8 cellular contexts compared by ENCODE assay signal in the genomic region with DNA sequence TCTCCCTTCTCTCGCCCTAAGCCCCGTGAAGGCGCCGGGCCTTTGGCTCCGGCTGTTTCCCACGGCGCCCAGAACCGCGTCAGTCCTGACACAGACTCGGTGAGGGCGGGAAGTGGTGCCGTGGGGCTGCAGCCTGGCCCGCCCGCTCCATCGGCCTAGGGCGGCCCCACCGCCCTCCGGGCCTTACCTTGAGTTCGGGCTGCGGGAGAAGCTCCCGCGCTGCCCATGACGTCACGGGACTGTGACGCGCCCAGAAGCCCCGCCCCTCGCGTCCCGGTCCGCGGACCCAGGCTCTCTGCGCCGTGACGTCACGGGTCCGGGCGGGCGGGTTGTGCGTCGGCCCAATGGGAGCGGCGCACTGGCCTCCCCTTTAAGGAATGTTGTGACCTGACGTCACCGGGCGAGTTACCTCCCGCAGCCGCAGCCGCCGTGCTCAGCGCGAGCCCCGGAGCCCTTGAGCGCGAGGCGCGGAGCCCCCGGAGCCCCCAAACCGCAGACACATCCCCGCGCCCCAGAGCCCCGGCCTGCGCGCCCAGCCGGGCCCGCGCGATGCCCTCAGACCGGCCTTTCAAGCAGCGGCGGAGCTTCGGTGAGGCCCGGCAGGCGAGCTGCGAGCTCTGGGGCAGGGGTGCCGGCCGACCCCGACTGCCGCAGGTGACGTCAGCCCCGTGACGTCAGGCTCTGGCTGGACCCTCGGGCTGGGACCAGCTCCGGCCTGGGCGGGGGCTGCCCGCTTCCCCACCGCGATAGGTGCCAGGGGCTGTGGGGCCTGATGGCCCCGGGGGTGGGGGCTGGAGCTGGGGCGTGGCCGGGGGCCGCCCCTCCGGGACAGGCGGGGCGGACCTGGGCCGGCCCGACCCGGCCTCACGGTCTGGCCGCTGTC. TPM values are rescaled to one million over a fixed set of nuclear protein-coding genes. Genes with fewer than 3 reads are reported as not detected.
A peak's percentile ranks its signal among the peaks of the same experiment; 100 is the strongest.
DNase-seq lines count a peak whose midpoint lies in the region; ATAC-seq, FAIRE-seq and TF ChIP-seq lines count a peak whose summit lies in the region.

A gene (plus strand): TSS at position 399 of the 883 bp plus-strand sequence. CDS start 151 bp downstream, at position 550.

- H3K4me2 ChIP-seq in keratinocyte (ENCODE audit: control insufficient read depth, extremely low read depth, insufficient read depth, low read depth, low read length): peak within 1 kb of the TSS; percentile 72

- peak within 1 kb of the TSS; percentile 69 for H2AFZ ChIP-seq in keratinocyte (ENCODE audit: control insufficient read depth, low read length)

- H3K9me3 ChIP-seq in keratinocyte (ENCODE audit: control insufficient read depth, low read depth, low read length) (no peaks in the 10 kb centered on the region), spleen (no peaks in the 10 kb centered on the region)

- ATAC-seq in GM21619 (IDR thresholded peaks at IDR 0.05; ENCODE audit: unreplicated experiment): no peak

- TF ChIP-seq CTCF in keratinocyte (optimal IDR thresholded peaks at IDR 0.05 in 1 of 3, IDR thresholded peaks at IDR 0.05 in 1 of 3, conservative IDR thresholded peaks at IDR 0.05 in 1 of 3; ENCODE audit: extremely low read depth in 1 of 3, insufficient read depth in 2 of 3, low read length in 3 of 3) (no peak), spleen (IDR thresholded peaks at IDR 0.05 in 8 of 11, conservative IDR thresholded peaks at IDR 0.05 in 3 of 11) (peak in 2 of 11 experiments; percentile 7 to 20)

- H4K20me1 ChIP-seq in keratinocyte (ENCODE audit: control insufficient read depth, extremely low read depth, insufficient read depth, low read length): no peaks in the 10 kb centered on the region

- peak; percentile 71 for DNase-seq in NK-92 (lab: John Stamatoyannopoulos, UW; ENCODE audit: unreplicated experiment)
- DNase-seq in NK-92 treated with Interleukin-12 subunit alpha and Interleukin-12 subunit beta, amount 100 ng/mL, for 24 hours (lab: John Stamatoyannopoulos, UW): no peak
- peak; percentile 96 for DNase-seq in M059J (ENCODE audit: low read depth)
- peak; percentile 92 to 94 for DNase-seq in activated CD4-positive, alpha-beta T cell treated with anti-CD3 and anti-CD28 coated beads for 4 hours
- peak; percentile 100 for DNase-seq in cerebellum (ENCODE audit: low spot score)
- DNase-seq in keratinocyte (ENCODE audit: low read depth, low spot score): peak; percentile 75
- DNase-seq in spleen: peak; percentile 96

- intact Hi-C loops in spleen (cut with DNase I; ENCODE audit: low total_unique reads): no loop called here

- 6 to 13% (median 9%) methylated on average over 26 to 100 of the region's 100 CpGs for WGBS in spleen, 5 donors

- no peaks in the 10 kb centered on the region for H3K27me3 ChIP-seq in keratinocyte (ENCODE audit: control insufficient read depth, extremely low read depth, insufficient read depth, low read length)
- no peaks in the 10 kb centered on the region for H3K27me3 ChIP-seq in spleen (replicated peaks in 1 of 7)

- H3K27ac ChIP-seq in keratinocyte (ENCODE audit: control insufficient read depth, insufficient read depth, low read length): peak within 1 kb of the TSS; percentile 70
- peak within 1 kb of the TSS; percentile 85 to 94 (median 92) for H3K27ac ChIP-seq in spleen

- no peaks in the 10 kb centered on the region for H3K9me1 ChIP-seq in keratinocyte (ENCODE audit: control insufficient read depth, extremely low read depth, insufficient read depth, low read length)

- H3K4me1 ChIP-seq in keratinocyte (ENCODE audit: control insufficient read depth, extremely low read depth, insufficient read depth, low read length): peaks cover 6% of the 10 kb centered on the region
- peaks cover 5 to 31% (median 13%) of the 10 kb centered on the region in 6 donors for H3K4me1 ChIP-seq in spleen

- H3K36me3 ChIP-seq in keratinocyte (ENCODE audit: control insufficient read depth in 2 of 2, extremely low read depth in 1 of 2, insufficient read depth in 2 of 2, low read length in 2 of 2) (no peaks in the 10 kb centered on the region), spleen (peaks cover 0 to 6% (median 0%) of the 10 kb centered on the region in 6 donors)

- dilution Hi-C loops in keratinocyte (cut with MboI; ENCODE audit: extremely low pct_ligation_motif_present, low sequenced_read_pairs): no loop called here

- peak in 2 of 3 donors; percentile 2 to 19 for TF ChIP-seq POLR2A in spleen (IDR thresholded peaks at IDR 0.05)

- H3K79me2 ChIP-seq in keratinocyte (ENCODE audit: control insufficient read depth, insufficient read depth, low read length): no peaks in the 10 kb centered on the region

- H3K9ac ChIP-seq in keratinocyte (ENCODE audit: control insufficient read depth, extremely low read depth, insufficient read depth, low read length): peak within 1 kb of the TSS; percentile 84

- FAIRE-seq in keratinocyte (lab: Jason Lieb, UNC): no peak

- H3K4me3 ChIP-seq in keratinocyte (ENCODE audit: control insufficient read depth in 2 of 3, extremely low read depth in 1 of 3, insufficient read depth in 2 of 3, low read depth in 1 of 3, low read length in 3 of 3) (peak within 1 kb of the TSS; percentile 54 to 74 (median 74)), spleen (peak within 1 kb of the TSS; percentile 51 to 69 (median 60))

RNA-seq across cellular contexts. Expression of the gene that starts here (rescaled TPM):
- total RNA-seq in M059J (2014; rRNA removed; shearing (Covaris generic)): 59.8 and 72.2 TPM in 2 replicates
- total RNA-seq in cerebellum (27.9 TPM), spleen (10 to 100 TPM; 13.0 to 34.0 (median 26.0) TPM)
- polyA plus RNA-seq in keratinocyte (1.7 to 2.9 TPM (median 2.2 TPM) in 3 replicates), spleen (10 to 100 TPM; 47.3 to 56.7 (median 54.2) TPM)
- 8.8 TPM for polyA plus RNA-seq in keratinocyte (2011; ENCODE audit: low read depth)
- 1.6 and 2.0 TPM in 2 replicates for polyA plus RNA-seq in keratinocyte (2011; cell fraction: cytosol; rRNA removed)
- 1.3 and 2.3 TPM in 2 replicates for polyA plus RNA-seq in keratinocyte (2011; cell fraction: nucleus; rRNA removed)
- polyA plus RNA-seq in keratinocyte (2012; ENCODE audit: low replicate concordance): 2.9 and 12.5 TPM in 2 replicates
- 1.6 to 1.7 TPM in 2 of 3 replicates, not detected in the other for polyA minus RNA-seq in keratinocyte
- polyA minus RNA-seq in keratinocyte (2011; cell fraction: cytosol; rRNA and poly(A)+ RNA removed): 4.8 TPM
- 1.5 and 1.7 TPM in 2 replicates for polyA minus RNA-seq in keratinocyte (2011; cell fraction: nucleus; rRNA and poly(A)+ RNA removed)
